In genomic region chr7:142714375-142714774, GRCh38 we compare ENCODE assay signal across 12 cellular contexts. TPM values are rescaled to one million over a fixed set of nuclear protein-coding genes. Genes with fewer than 3 reads are reported as not detected.
DNase-seq lines count a peak whose midpoint lies in the region; ATAC-seq and TF ChIP-seq lines count a peak whose summit lies in the region.
"Had no signal": no experiment of that assay in that cellular context is flagged by ENCODE, and none has a peak within 500 bp of the region (broad histone marks: within the 10 kb centered on the region; RNA-seq: fewer than 3 reads in every experiment).

No MANE protein-coding gene starts in this region.

- peak overlapping the region; percentile 100 for H3K27ac ChIP-seq in KOPT-K1 (ENCODE audit: low read depth, low read length, poor library complexity, severe bottlenecking)
- H3K27ac ChIP-seq in esophagus muscularis mucosa (replicated peaks in 1 of 4): no peak overlapping the region
- H3K27ac ChIP-seq: heart right ventricle had no signal

- peak overlapping the region; percentile 84 for H3K27ac Mint-ChIP-seq in activated T-cell treated with anti-CD3 and anti-CD28 coated beads, Interleukin-2, amount 50 U/mL, for 24 hours
- peak overlapping the region; percentile 80 for H3K27ac Mint-ChIP-seq in activated CD4-positive, alpha-beta memory T cell treated with anti-CD3 and anti-CD28 coated beads, Interleukin-2, amount 10 ng/mL, durations not matched to agents 7 days and 5 days
- peak overlapping the region in 9 of 10 donors; percentile 5 to 92 (median 74) for H3K27ac Mint-ChIP-seq in naive thymus-derived CD8-positive, alpha-beta T cell

- peak; percentile 69 to 70 for ATAC-seq in naive thymus-derived CD8-positive, alpha-beta T cell
- no peak for ATAC-seq in HG03354 (IDR thresholded peaks at IDR 0.05; ENCODE audit: poor library complexity, severe bottlenecking, unreplicated experiment)
- ATAC-seq: heart right ventricle had no signal

- H3K27me3 Mint-ChIP-seq in activated T-cell treated with anti-CD3 and anti-CD28 coated beads, Interleukin-2, amount 50 U/mL, for 24 hours: no peaks in the 10 kb centered on the region
- no peaks in the 10 kb centered on the region for H3K27me3 Mint-ChIP-seq in activated CD4-positive, alpha-beta memory T cell treated with anti-CD3 and anti-CD28 coated beads, Interleukin-2, amount 10 ng/mL, durations not matched to agents 7 days and 5 days
- H3K27me3 Mint-ChIP-seq in naive thymus-derived CD8-positive, alpha-beta T cell: no peaks in the 10 kb centered on the region

- TF ChIP-seq POLR2A in esophagus muscularis mucosa (IDR thresholded peaks at IDR 0.05; ENCODE audit: low read depth): no peak

- peak overlapping the region; percentile 44 for H3K4me3 Mint-ChIP-seq in activated T-cell treated with anti-CD3 and anti-CD28 coated beads, Interleukin-2, amount 50 U/mL, for 24 hours
- peak overlapping the region; percentile 43 for H3K4me3 Mint-ChIP-seq in activated CD4-positive, alpha-beta memory T cell treated with anti-CD3 and anti-CD28 coated beads, Interleukin-2, amount 10 ng/mL, durations not matched to agents 7 days and 5 days
- peak overlapping the region; percentile 36 to 82 (median 66) for H3K4me3 Mint-ChIP-seq in naive thymus-derived CD8-positive, alpha-beta T cell

- H3K4me1 ChIP-seq in esophagus muscularis mucosa: no peaks in the 10 kb centered on the region
- H3K4me1 ChIP-seq: heart right ventricle had no signal

- H3K9me3 Mint-ChIP-seq in activated T-cell treated with anti-CD3 and anti-CD28 coated beads, Interleukin-2, amount 50 U/mL, for 24 hours: no peaks in the 10 kb centered on the region
- H3K9me3 Mint-ChIP-seq in activated CD4-positive, alpha-beta memory T cell treated with anti-CD3 and anti-CD28 coated beads, Interleukin-2, amount 10 ng/mL, durations not matched to agents 7 days and 5 days: no peaks in the 10 kb centered on the region
- no peaks in the 10 kb centered on the region for H3K9me3 Mint-ChIP-seq in naive thymus-derived CD8-positive, alpha-beta T cell

- intact Hi-C loops in esophagus muscularis mucosa (cut with DNase I): no loop called here

- DNase-seq in activated T-cell treated with anti-CD3 and anti-CD28 coated beads, Interleukin-2, amount 50 U/mL, for 24 hours: no peak
- DNase-seq in activated T-cell treated with anti-CD3 and anti-CD28 coated beads for 4 hours (no peak), esophagus muscularis mucosa (ENCODE audit: extremely low spot score) (no peak), SK-N-DZ (ENCODE audit: low spot score) (no peak)
- DNase-seq in activated CD4-positive, alpha-beta memory T cell treated with anti-CD3 and anti-CD28 coated beads, Interleukin-2, amount 10 ng/mL, durations not matched to agents 7 days and 5 days: peak; percentile 52
- DNase-seq in naive thymus-derived CD8-positive, alpha-beta T cell: peak in 7 of 10 donors; percentile 17 to 64 (median 47)
- DNase-seq: heart right ventricle, NCI-H1092, OCI-M1, small intestine had no signal

- CTCF ChIA-PET in activated CD4-positive, alpha-beta memory T cell treated with anti-CD3 and anti-CD28 coated beads, Interleukin-2, amount 10 ng/mL, durations not matched to agents 7 days and 5 days (lab: Charles Lee): interaction anchor here (0.8 to 3.9 kb wide), 7 partner anchors 14 to 97 kb away, joined by 3 to 47 read pairs (median 6); no protein-coding TSS in a partner anchor

- H3K27me3 ChIP-seq in esophagus muscularis mucosa: no peaks in the 10 kb centered on the region

- H3K36me3 ChIP-seq in KOPT-K1 (ENCODE audit: insufficient read depth, low read length) (no peaks in the 10 kb centered on the region), esophagus muscularis mucosa (no peaks in the 10 kb centered on the region)
- H3K36me3 ChIP-seq: heart right ventricle had no signal

- no peak for TF ChIP-seq EP300 in esophagus muscularis mucosa (IDR thresholded peaks at IDR 0.05)

- WGBS in esophagus muscularis mucosa: 35% methylated on average over 2 of the region's 2 CpGs

- no peak for TF ChIP-seq CTCF in esophagus muscularis mucosa (IDR thresholded peaks at IDR 0.05)

- H3K36me3 Mint-ChIP-seq in activated T-cell treated with anti-CD3 and anti-CD28 coated beads, Interleukin-2, amount 50 U/mL, for 24 hours (ENCODE audit: low read depth): no peaks in the 10 kb centered on the region
- no peaks in the 10 kb centered on the region for H3K36me3 Mint-ChIP-seq in activated CD4-positive, alpha-beta memory T cell treated with anti-CD3 and anti-CD28 coated beads, Interleukin-2, amount 10 ng/mL, durations not matched to agents 7 days and 5 days (ENCODE audit: low read depth)
- no peaks in the 10 kb centered on the region for H3K36me3 Mint-ChIP-seq in naive thymus-derived CD8-positive, alpha-beta T cell

- H3K9me3 ChIP-seq in KOPT-K1 (ENCODE audit: insufficient read depth, low read length, poor library complexity, severe bottlenecking) (no peaks in the 10 kb centered on the region), esophagus muscularis mucosa (no peaks in the 10 kb centered on the region)
- H3K9me3 ChIP-seq: heart right ventricle had no signal

- peaks cover 81% of the 10 kb centered on the region for H3K4me1 Mint-ChIP-seq in activated T-cell treated with anti-CD3 and anti-CD28 coated beads, Interleukin-2, amount 50 U/mL, for 24 hours (ENCODE audit: low read depth)
- H3K4me1 Mint-ChIP-seq in activated CD4-positive, alpha-beta memory T cell treated with anti-CD3 and anti-CD28 coated beads, Interleukin-2, amount 10 ng/mL, durations not matched to agents 7 days and 5 days: peaks cover 94% of the 10 kb centered on the region
- peaks cover 10 to 91% (median 61%) of the 10 kb centered on the region in 4 donors for H3K4me1 Mint-ChIP-seq in naive thymus-derived CD8-positive, alpha-beta T cell

- no peak overlapping the region for H3K4me3 ChIP-seq in esophagus muscularis mucosa
- H3K4me3 ChIP-seq: heart right ventricle had no signal

- POLR2A ChIA-PET in activated CD4-positive, alpha-beta memory T cell treated with anti-CD3 and anti-CD28 coated beads, Interleukin-2, amount 10 ng/mL, durations not matched to agents 7 days and 5 days (lab: Charles Lee): interaction anchor here (1.4 to 5.8 kb wide), 6 partner anchors 69 to 95 kb away, joined by 4 to 74 read pairs (median 19); no protein-coding TSS in a partner anchor
- POLR2A ChIA-PET in naive thymus-derived CD8-positive, alpha-beta T cell (lab: Charles Lee): interaction anchor here (0.7 to 7.4 kb wide), 9 partner anchors 28 to 665 kb away, joined by 3 to 96 read pairs (median 8); no protein-coding TSS in a partner anchor

RNA-seq across cellular contexts. Expression of gene PRSS1, which starts 34.9 kb away (rescaled TPM):
- total RNA-seq in activated CD4-positive, alpha-beta memory T cell treated with anti-CD3 and anti-CD28 coated beads, Interleukin-2, amount 10 ng/mL, durations not matched to agents 7 days and 5 days: not detected
- total RNA-seq in naive thymus-derived CD8-positive, alpha-beta T cell: not detected
- not detected for polyA plus RNA-seq in naive thymus-derived CD8-positive, alpha-beta T cell
- not detected for total RNA-seq in esophagus muscularis mucosa
- not detected in 2 replicates for polyA plus RNA-seq in SK-N-DZ (2014; cell fraction: cytosol; rRNA removed)
- polyA plus RNA-seq in SK-N-DZ (2014; cell fraction: nucleus; rRNA removed): not detected in 2 replicates

RNA-seq across cellular contexts. Expression of gene PRSS2, which starts 56.4 kb away (rescaled TPM):
- total RNA-seq in activated CD4-positive, alpha-beta memory T cell treated with anti-CD3 and anti-CD28 coated beads, Interleukin-2, amount 10 ng/mL, durations not matched to agents 7 days and 5 days: not detected
- not detected for total RNA-seq in naive thymus-derived CD8-positive, alpha-beta T cell
- not detected for polyA plus RNA-seq in naive thymus-derived CD8-positive, alpha-beta T cell
- under 1 TPM in 1 of 4 donors, not detected in 3; 0.39 TPM for total RNA-seq in esophagus muscularis mucosa
- polyA plus RNA-seq in SK-N-DZ (2014; cell fraction: cytosol; rRNA removed): not detected in 2 replicates
- polyA plus RNA-seq in SK-N-DZ (2014; cell fraction: nucleus; rRNA removed): not detected in 2 replicates

Comparison
In these comparisons a context has a peak if more than half of its experiments do, and no peak if none do; other contexts are left out.
1. DNase-seq: peak in activated CD4-positive, alpha-beta memory T cell treated with anti-CD3 and anti-CD28 coated beads, Interleukin-2, amount 10 ng/mL, durations not matched to agents 7 days and 5 days (single experiment) and naive thymus-derived CD8-positive, alpha-beta T cell (7 of 10); none in activated T-cell treated with anti-CD3 and anti-CD28 coated beads, Interleukin-2, amount 50 U/mL, for 24 hours (single experiment), activated T-cell treated with anti-CD3 and anti-CD28 coated beads for 4 hours (single experiment), esophagus muscularis mucosa (single experiment) and SK-N-DZ (single experiment).
2. Peak in every context shown above with its lines, with median percentiles within 50 percentile points of each other: H3K27ac Mint-ChIP-seq and H3K4me3 Mint-ChIP-seq.